9 cellular contexts compared by ENCODE assay signal in genomic region chr11:115222218-115222862, GRCh38.
DNase-seq lines count a peak whose midpoint lies in the region; ATAC-seq, FAIRE-seq and TF ChIP-seq lines count a peak whose summit lies in the region.
"Had no signal": no experiment of that assay in that cellular context is flagged by ENCODE, and none has a peak within 500 bp of the region (broad histone marks: within the 10 kb centered on the region; RNA-seq: fewer than 3 reads in every experiment).

No MANE protein-coding gene starts in this region.

- peaks cover 4 to 13% (median 10%) of the 10 kb centered on the region in 4 experiments for H3K4me1 ChIP-seq in H1 (replicated peaks in 1 of 4; ENCODE audit: control insufficient read depth in 3 of 4, insufficient read depth in 4 of 4, low read length in 3 of 4)

- no peaks in the 10 kb centered on the region for H4K20me1 ChIP-seq in H1 (replicated peaks in 1 of 2; ENCODE audit: control insufficient read depth in 1 of 2, insufficient read depth in 2 of 2, low read length in 2 of 2)

- no peak for TF ChIP-seq EP300 in H1 (IDR thresholded peaks at IDR 0.05; ENCODE audit: borderline replicate concordance in 1 of 2, low read depth in 2 of 2, low read length in 2 of 2)

- POLR2A ChIA-PET in H1 (lab: Charles Lee; ENCODE audit: partially characterized antibody) = no interaction called here

- H2BK12ac ChIP-seq in H1 (ENCODE audit: low read depth, low read length) = peak overlapping the region; percentile 35; the same call in 1 of the 2 replicates

- no peak overlapping the region for H2BK20ac ChIP-seq in H1 (ENCODE audit: low read length)

- no peak overlapping the region for H3K14ac ChIP-seq in H1 (ENCODE audit: insufficient read length)

- H3K27ac ChIP-seq in H1 (ENCODE audit: low read depth, low read length) (0 out of 2 replicates have a peak overlapping the region, but pooled peaks have one; percentile 24), substantia nigra (ENCODE audit: low read depth, low read length, poor library complexity, severe bottlenecking) (no peak overlapping the region)

- H2AK5ac ChIP-seq in H1 (ENCODE audit: low read depth, low read length) = peak overlapping the region; percentile 42; the same call in 1 of the 2 replicates

- H3K9me3 Mint-ChIP-seq in stimulated activated naive B cell treated with anti-CD40 and anti-IgM and Interleukin-4, amounts not matched to agents 10 μg/mL and 1 μg/mL and 100 μg/mL, for 72 hours = peaks cover 0 to 1% of the 10 kb centered on the region in 2 donors

- no peaks in the 10 kb centered on the region for H3K4me1 Mint-ChIP-seq in stimulated activated naive B cell treated with anti-CD40 and anti-IgM and Interleukin-4, amounts not matched to agents 10 μg/mL and 1 μg/mL and 100 μg/mL, for 72 hours

- H4K91ac ChIP-seq in H1 (replicated peaks; ENCODE audit: insufficient read length, low read length) = no peak overlapping the region

- no peaks in the 10 kb centered on the region for H3K9me3 ChIP-seq in H1 (ENCODE audit: insufficient read depth in 2 of 2, low read depth in 1 of 2, low read length in 1 of 2)

- H4K5ac ChIP-seq in H1 (ENCODE audit: insufficient read length, low read depth, low read length) = no peak overlapping the region

- no peak overlapping the region for H3K23ac ChIP-seq in H1 (ENCODE audit: insufficient read length)

- H3K4ac ChIP-seq in H1 (replicated peaks; ENCODE audit: insufficient read length, low read depth, low read length) = no peak overlapping the region

- no peak for FAIRE-seq in H1 (lab: Jason Lieb, UNC)
- FAIRE-seq: TTC549 had no signal

- peak overlapping the region in 1 of 4 experiments; percentile 3; a peak in 1 of 8 replicates for H3K4me3 ChIP-seq in H1 (ENCODE audit: extremely low read depth in 1 of 4, insufficient read depth in 2 of 4, low read depth in 3 of 4, low read length in 4 of 4)

- intact Hi-C loops in sciatic nerve (cut with DNase I) = no loop called here

- H3K9ac ChIP-seq in H1 (replicated peaks in 1 of 4; ENCODE audit: extremely low read depth in 1 of 4, low read depth in 3 of 4, low read length in 3 of 4) = no peak overlapping the region

- TF ChIP-seq RAD21 in H1 (IDR thresholded peaks at IDR 0.05 in 1 of 2, conservative IDR thresholded peaks at IDR 0.05 in 1 of 2; ENCODE audit: low read depth in 2 of 2, low read length in 2 of 2) = no peak

- H3K4me3 Mint-ChIP-seq in stimulated activated naive B cell treated with anti-CD40 and anti-IgM and Interleukin-4, amounts not matched to agents 10 μg/mL and 1 μg/mL and 100 μg/mL, for 72 hours = no peak overlapping the region

- CTCF ChIA-PET in H1 (lab: Charles Lee; ENCODE audit: partially characterized antibody) = interaction anchor here (1.8 kb wide), 1 partner anchor 52 kb away, joined by 3 read pairs; no protein-coding TSS in a partner anchor

- no peak overlapping the region for H3K27ac Mint-ChIP-seq in stimulated activated naive B cell treated with anti-CD40 and anti-IgM and Interleukin-4, amounts not matched to agents 10 μg/mL and 1 μg/mL and 100 μg/mL, for 72 hours

- H3K36me3 ChIP-seq in H1 (ENCODE audit: control insufficient read depth in 2 of 4, insufficient read depth in 4 of 4, low read length in 3 of 4) = no peaks in the 10 kb centered on the region

- no peak for TF ChIP-seq POLR2A in H1 (IDR thresholded peaks at IDR 0.05; ENCODE audit: control extremely low read depth in 1 of 2, low read depth in 2 of 2, low read length in 2 of 2)

- no peak for TF ChIP-seq CTCF in H1 (IDR thresholded peaks at IDR 0.05; ENCODE audit: control extremely low read depth in 1 of 3, insufficient read depth in 1 of 3, low read depth in 1 of 3, low read length in 3 of 3)

- H3K4me2 ChIP-seq in H1 (ENCODE audit: insufficient read depth in 1 of 2, low read depth in 2 of 2, low read length in 2 of 2) = peak overlapping the region in 1 of 2 experiments; percentile 46; a peak in 1 of 4 replicates

- DNase-seq in DMS53 (lab: John Stamatoyannopoulos, UW) (peak; percentile 99), NCI-H345 treated with DMSO at 0.1 percent for 48 hours (lab: John Stamatoyannopoulos, UW; ENCODE audit: unreplicated experiment) (peak; percentile 96), H1 (ENCODE audit: low read depth in 1 of 2, low spot score in 2 of 2) (no peak), substantia nigra (lab: John Stamatoyannopoulos, UW) (no peak), sciatic nerve (ENCODE audit: low spot score) (no peak)
- peak; percentile 4 for DNase-seq in stimulated activated naive B cell treated with anti-CD40 and anti-IgM and Interleukin-4, amounts not matched to agents 10 μg/mL and 1 μg/mL and 100 μg/mL, for 72 hours

- H3K79me1 ChIP-seq in H1 (ENCODE audit: low read depth, low read length) = no peaks in the 10 kb centered on the region

- no peaks in the 10 kb centered on the region for H3K23me2 ChIP-seq in H1 (ENCODE audit: low read depth, low read length)

- H2BK5ac ChIP-seq in H1 (ENCODE audit: low read depth, low read length) = peak overlapping the region; percentile 45; the same call in 1 of the 2 replicates

- H3K79me2 ChIP-seq in H1 (ENCODE audit: control insufficient read depth in 1 of 2, insufficient read depth in 2 of 2, low read length in 2 of 2) = no peaks in the 10 kb centered on the region

- H3K27me3 ChIP-seq in H1 (replicated peaks in 1 of 4; ENCODE audit: control insufficient read depth in 3 of 4, extremely low read depth in 1 of 4, insufficient read depth in 3 of 4, low read length in 3 of 4) = no peaks in the 10 kb centered on the region

- H3K36me3 Mint-ChIP-seq in stimulated activated naive B cell treated with anti-CD40 and anti-IgM and Interleukin-4, amounts not matched to agents 10 μg/mL and 1 μg/mL and 100 μg/mL, for 72 hours = no peaks in the 10 kb centered on the region

- H4K8ac ChIP-seq in H1 (ENCODE audit: extremely low read depth, insufficient read depth, low read length) = no peak overlapping the region

- H3K56ac ChIP-seq in H1 (replicated peaks; ENCODE audit: insufficient read length, low read depth, low read length) = no peak overlapping the region

- no peak overlapping the region for H2BK120ac ChIP-seq in H1 (replicated peaks; ENCODE audit: low read depth, low read length)

- no peak overlapping the region for H2BK15ac ChIP-seq in H1 (ENCODE audit: low read length)

- peak overlapping the region; percentile 43; the same call in 1 of the 2 replicates for H3K18ac ChIP-seq in H1 (ENCODE audit: extremely low read depth, low read length)

- ATAC-seq in GM19035 (IDR thresholded peaks at IDR 0.05; ENCODE audit: unreplicated experiment) (peak; percentile 94), HG03095 (IDR thresholded peaks at IDR 0.05; ENCODE audit: unreplicated experiment) (peak; percentile 95), sciatic nerve (no peak)
- ATAC-seq in stimulated activated naive B cell treated with anti-CD40 and anti-IgM and Interleukin-4, amounts not matched to agents 10 μg/mL and 1 μg/mL and 100 μg/mL, for 72 hours (replicated peaks) = peak; percentile 59 to 89

- H3K27me3 Mint-ChIP-seq in stimulated activated naive B cell treated with anti-CD40 and anti-IgM and Interleukin-4, amounts not matched to agents 10 μg/mL and 1 μg/mL and 100 μg/mL, for 72 hours = peaks cover 0 to 3% of the 10 kb centered on the region in 2 donors

- H2AFZ ChIP-seq in H1 (ENCODE audit: low read length) = no peak overlapping the region

- 71% methylated on average over 5 of the region's 5 CpGs; no CpG with 5 or more reads in 1 of the 2 experiments for WGBS in H1 (ENCODE audit: extremely low coverage in 1 of 2, insufficient coverage in 1 of 2, insufficient read length in 1 of 2, insufficient replicate concordance in 2 of 2, low coverage in 1 of 2, low lambda C conversion rate in 2 of 2, missing lambda C conversion rate in 1 of 2), 2 experiments

TF ChIP-seq in H1, 55 proteins besides CTCF, POLR2A, EP300 and RAD21:
- TF ChIP-seq JUND (IDR thresholded peaks at IDR 0.05; ENCODE audit: low read length) (0 out of 2 replicates have a peak, but pooled peaks have one; percentile 13), CREB1 (IDR thresholded peaks at IDR 0.05) (no peak)

Comparison
In these comparisons a context has a peak if more than half of its experiments do, and no peak if none do; other contexts are left out.
1. DNase-seq: peak in DMS53 (single experiment), NCI-H345 treated with DMSO at 0.1 percent for 48 hours (single experiment) and stimulated activated naive B cell treated with anti-CD40 and anti-IgM and Interleukin-4, amounts not matched to agents 10 μg/mL and 1 μg/mL and 100 μg/mL, for 72 hours (single experiment); none in H1 (0 of 2), substantia nigra (0 of 49) and sciatic nerve (single experiment).